ENCODE assay signal across 1 cellular context in the genomic region with DNA sequence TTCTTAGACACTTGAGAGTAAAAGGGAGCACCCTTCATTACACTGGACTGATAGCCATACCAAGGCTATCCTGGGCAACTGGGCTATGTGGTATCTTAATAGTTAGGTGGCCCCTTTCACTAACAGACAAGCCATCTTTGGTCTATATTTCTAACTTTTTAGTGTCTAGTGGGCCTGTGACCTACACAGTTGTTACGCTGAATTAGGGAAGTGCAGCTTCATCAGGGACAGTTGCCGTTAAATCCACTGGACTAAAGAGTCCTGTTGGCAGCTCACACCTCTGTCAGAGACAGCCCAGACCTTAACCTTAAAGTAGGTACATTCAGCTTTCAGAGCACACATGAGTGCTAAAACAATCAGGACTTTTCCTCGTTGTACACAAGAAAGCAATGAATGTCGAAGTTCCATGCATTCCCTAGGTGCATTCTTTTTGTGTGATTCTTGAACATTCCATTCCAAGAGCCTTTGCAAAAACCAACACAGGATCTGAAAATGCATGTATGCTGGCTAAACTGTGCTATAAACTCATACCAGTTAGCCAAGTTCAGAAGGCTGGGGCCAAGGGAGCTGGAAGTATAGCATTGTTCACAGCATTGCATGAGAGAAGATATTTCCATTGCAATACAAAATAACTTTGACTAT.
TF ChIP-seq lines count a peak whose summit lies in the region.

No MANE protein-coding gene starts in this region.

TF ChIP-seq in GM23338, 12 proteins besides CTCF, POLR2A, EP300 and RAD21 (continued from another document):
- TF ChIP-seq ZNF462 (CRISPR knock-in tag; IDR thresholded peaks at IDR 0.05) (no peak), ZNF114 (CRISPR knock-in tag; IDR thresholded peaks at IDR 0.05) (no peak), JUNB (IDR thresholded peaks at IDR 0.05; ENCODE audit: unreplicated experiment) (no peak), REST (IDR thresholded peaks at IDR 0.05; ENCODE audit: unreplicated experiment) (no peak), CREB1 (CRISPR knock-in tag; IDR thresholded peaks at IDR 0.05; ENCODE audit: low read depth) (no peak), ZNF331 (CRISPR knock-in tag; IDR thresholded peaks at IDR 0.05; ENCODE audit: low read depth) (no peak), EZH2 (IDR thresholded peaks at IDR 0.05; ENCODE audit: low read depth, unreplicated experiment) (no peak)
- TF ChIP-seq, protein P1, sequence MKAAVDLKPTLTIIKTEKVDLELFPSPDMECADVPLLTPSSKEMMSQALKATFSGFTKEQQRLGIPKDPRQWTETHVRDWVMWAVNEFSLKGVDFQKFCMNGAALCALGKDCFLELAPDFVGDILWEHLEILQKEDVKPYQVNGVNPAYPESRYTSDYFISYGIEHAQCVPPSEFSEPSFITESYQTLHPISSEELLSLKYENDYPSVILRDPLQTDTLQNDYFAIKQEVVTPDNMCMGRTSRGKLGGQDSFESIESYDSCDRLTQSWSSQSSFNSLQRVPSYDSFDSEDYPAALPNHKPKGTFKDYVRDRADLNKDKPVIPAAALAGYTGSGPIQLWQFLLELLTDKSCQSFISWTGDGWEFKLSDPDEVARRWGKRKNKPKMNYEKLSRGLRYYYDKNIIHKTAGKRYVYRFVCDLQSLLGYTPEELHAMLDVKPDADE (IDR thresholded peaks at IDR 0.05), result no peak
